ENCODE assay signal across 13 cellular contexts in the genomic region with DNA sequence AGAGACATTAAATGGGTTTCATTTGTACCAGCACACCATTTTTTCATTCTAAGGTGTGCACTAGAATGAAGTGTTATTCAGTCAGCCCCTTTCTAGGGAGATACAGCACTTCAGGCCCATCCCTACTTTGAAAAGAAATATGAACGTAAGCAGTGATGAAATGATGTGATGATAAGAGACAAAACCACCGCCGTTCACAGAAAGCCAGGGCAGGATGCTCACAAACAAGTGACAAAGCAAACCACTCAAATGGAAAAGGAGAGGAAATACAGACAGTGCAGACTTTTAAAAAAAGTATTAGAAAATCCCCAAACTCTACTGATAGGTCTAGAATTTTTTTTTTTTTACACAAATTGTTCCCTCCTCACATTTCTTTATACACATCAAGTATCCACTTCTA.
DNase-seq lines count a peak whose midpoint lies in the region; ATAC-seq and TF ChIP-seq lines count a peak whose summit lies in the region.
"Had no signal": no experiment of that assay in that cellular context is flagged by ENCODE, and none has a peak within 500 bp of the region (broad histone marks: within the 10 kb centered on the region; RNA-seq: fewer than 3 reads in every experiment).

No MANE protein-coding gene starts in this region.

- no peaks in the 10 kb centered on the region for H3K79me2 ChIP-seq in smooth muscle cell (ENCODE audit: low read depth)

- H3K9ac ChIP-seq in smooth muscle cell (ENCODE audit: low read depth) (no peak overlapping the region), colonic mucosa (ENCODE audit: low read depth in 2 of 2, low read length in 2 of 2) (no peak overlapping the region)
- H3K9ac ChIP-seq: BLaER1 treated with 17β-estradiol and CSF1 and Interleukin-3, amounts not matched to agents 10 nM and 100 nM had no signal

- no peak for TF ChIP-seq CTCF in GM12865 (IDR thresholded peaks at IDR 0.05; ENCODE audit: insufficient read depth, low read depth, low read length, missing control alignments)
- TF ChIP-seq CTCF in smooth muscle cell (IDR thresholded peaks at IDR 0.05; ENCODE audit: borderline replicate concordance, insufficient read depth, poor library complexity, severe bottlenecking) = no peak
- TF ChIP-seq CTCF in colonic mucosa (IDR thresholded peaks at IDR 0.05) = no peak

- no peak overlapping the region for H3K4me2 ChIP-seq in smooth muscle cell

- H3K27me3 Mint-ChIP-seq in IgD-negative memory B cell = peaks cover 3% of the 10 kb centered on the region
- H3K27me3 Mint-ChIP-seq in activated T-helper 1 cell treated with anti-CD3 and anti-CD28 coated beads, Interleukin-12 subunit alpha, Interleukin-12 subunit beta, Interleukin-2, Interleukin-4 antibody, amounts not matched to agents 30 ng/mL and 10 ng/mL and 1 ng/mL, durations not matched to agents 14 hours and 24 hours and 36 hours (ENCODE audit: insufficient read depth) = no peaks in the 10 kb centered on the region

- H4K20me1 ChIP-seq in smooth muscle cell (ENCODE audit: low read depth) = peaks cover 48% of the 10 kb centered on the region

- H2AFZ ChIP-seq in smooth muscle cell (ENCODE audit: low read depth) = no peak overlapping the region

- intact Hi-C loops in activated T-helper 1 cell treated with anti-CD3 and anti-CD28 coated beads, Interleukin-12 subunit alpha, Interleukin-12 subunit beta, Interleukin-2, Interleukin-4 antibody, amounts not matched to agents 30 ng/mL and 10 ng/mL and 1 ng/mL, durations not matched to agents 14 hours and 24 hours and 36 hours (cut with micrococcal nuclease) = loop anchor here (1.0 to 10.0 kb wide), 6 partner anchors 8 to 707 kb away; no protein-coding TSS in a partner anchor
- intact Hi-C loops in colonic mucosa (cut with DNase I) = no loop called here

- H3K9me3 ChIP-seq in smooth muscle cell (replicated peaks; ENCODE audit: low read depth) (no peaks in the 10 kb centered on the region), colonic mucosa (no peaks in the 10 kb centered on the region)
- H3K9me3 ChIP-seq: lower lobe of right lung, transverse colon had no signal

- 94% methylated on average over 3 of the region's 3 CpGs for WGBS in smooth muscle cell (ENCODE audit: low lambda C conversion rate)

- H3K4me3 ChIP-seq in GM12865 (ENCODE audit: low read depth, low read length) (no peak overlapping the region), smooth muscle cell (no peak overlapping the region), colonic mucosa (no peak overlapping the region)
- H3K4me3 ChIP-seq: BLaER1 treated with 17β-estradiol and CSF1 and Interleukin-3, amounts not matched to agents 10 nM and 100 nM; lower lobe of right lung; SK-N-MC; transverse colon had no signal

- DNase-seq in GM12865 (ENCODE audit: low read depth) (peak; percentile 73), hypothalamus (lab: John Stamatoyannopoulos, UW) (no peak), smooth muscle cell (lab: John Stamatoyannopoulos, UW; ENCODE audit: unreplicated experiment) (no peak), colonic mucosa (no peak)
- peak; percentile 74 for DNase-seq in activated T-helper 1 cell treated with anti-CD3 and anti-CD28 coated beads, Interleukin-12 subunit alpha, Interleukin-12 subunit beta, Interleukin-2, Interleukin-4 antibody, amounts not matched to agents 30 ng/mL and 10 ng/mL and 1 ng/mL, durations not matched to agents 14 hours and 24 hours and 36 hours (ENCODE audit: low spot score)
- peak; percentile 28 for DNase-seq in stimulated activated CD4-positive, alpha-beta T cell treated with anti-CD3 and anti-CD28 coated beads, Interleukin-12 subunit alpha, Interleukin-12 subunit beta, amount 100 ng/mL, for 4 hours
- DNase-seq: lower lobe of right lung, transverse colon had no signal

- H3K36me3 Mint-ChIP-seq in IgD-negative memory B cell = no peaks in the 10 kb centered on the region
- peaks cover 53% of the 10 kb centered on the region for H3K36me3 Mint-ChIP-seq in activated T-helper 1 cell treated with anti-CD3 and anti-CD28 coated beads, Interleukin-12 subunit alpha, Interleukin-12 subunit beta, Interleukin-2, Interleukin-4 antibody, amounts not matched to agents 30 ng/mL and 10 ng/mL and 1 ng/mL, durations not matched to agents 14 hours and 24 hours and 36 hours (ENCODE audit: low read depth)

- H3K36me3 ChIP-seq in smooth muscle cell (ENCODE audit: low read depth) (peaks cover 5% of the 10 kb centered on the region), colonic mucosa (no peaks in the 10 kb centered on the region)

- H3K27me3 ChIP-seq in smooth muscle cell (ENCODE audit: low read depth) = no peaks in the 10 kb centered on the region
- H3K27me3 ChIP-seq in colonic mucosa = no peaks in the 10 kb centered on the region
- H3K27me3 ChIP-seq: BLaER1 treated with 17β-estradiol and CSF1 and Interleukin-3, amounts not matched to agents 10 nM and 100 nM; transverse colon had no signal

- no peaks in the 10 kb centered on the region for H3K9me3 Mint-ChIP-seq in IgD-negative memory B cell
- peaks cover 4% of the 10 kb centered on the region for H3K9me3 Mint-ChIP-seq in activated T-helper 1 cell treated with anti-CD3 and anti-CD28 coated beads, Interleukin-12 subunit alpha, Interleukin-12 subunit beta, Interleukin-2, Interleukin-4 antibody, amounts not matched to agents 30 ng/mL and 10 ng/mL and 1 ng/mL, durations not matched to agents 14 hours and 24 hours and 36 hours

- no peak for ATAC-seq in GM21515 (IDR thresholded peaks at IDR 0.05; ENCODE audit: unreplicated experiment)
- ATAC-seq: sciatic nerve had no signal

- no peaks in the 10 kb centered on the region for H3F3A ChIP-seq in smooth muscle cell (ENCODE audit: low read depth)

- H3K4me1 Mint-ChIP-seq in IgD-negative memory B cell = peaks cover 17 to 33% (median 30%) of the 10 kb centered on the region in 3 donors
- H3K4me1 Mint-ChIP-seq in activated T-helper 1 cell treated with anti-CD3 and anti-CD28 coated beads, Interleukin-12 subunit alpha, Interleukin-12 subunit beta, Interleukin-2, Interleukin-4 antibody, amounts not matched to agents 30 ng/mL and 10 ng/mL and 1 ng/mL, durations not matched to agents 14 hours and 24 hours and 36 hours (ENCODE audit: low read depth) = peaks cover 89% of the 10 kb centered on the region

- peak overlapping the region in 2 of 4 donors; percentile 5 to 36 for H3K4me3 Mint-ChIP-seq in IgD-negative memory B cell
- peak overlapping the region; percentile 56 for H3K4me3 Mint-ChIP-seq in activated T-helper 1 cell treated with anti-CD3 and anti-CD28 coated beads, Interleukin-12 subunit alpha, Interleukin-12 subunit beta, Interleukin-2, Interleukin-4 antibody, amounts not matched to agents 30 ng/mL and 10 ng/mL and 1 ng/mL, durations not matched to agents 14 hours and 24 hours and 36 hours

- H3K27ac Mint-ChIP-seq in IgD-negative memory B cell = peak overlapping the region in 2 of 3 donors; percentile 4 to 92
- H3K27ac Mint-ChIP-seq in activated T-helper 1 cell treated with anti-CD3 and anti-CD28 coated beads, Interleukin-12 subunit alpha, Interleukin-12 subunit beta, Interleukin-2, Interleukin-4 antibody, amounts not matched to agents 30 ng/mL and 10 ng/mL and 1 ng/mL, durations not matched to agents 14 hours and 24 hours and 36 hours = peak overlapping the region; percentile 97

- H3K27ac ChIP-seq in smooth muscle cell (ENCODE audit: low read depth) = no peak overlapping the region
- no peak overlapping the region for H3K27ac ChIP-seq in colonic mucosa
- H3K27ac ChIP-seq: BLaER1 treated with 17β-estradiol and CSF1 and Interleukin-3, amounts not matched to agents 10 nM and 100 nM; lower lobe of right lung; SK-N-MC; transverse colon had no signal

- no peaks in the 10 kb centered on the region for H3K4me1 ChIP-seq in smooth muscle cell (ENCODE audit: low read depth)
- no peaks in the 10 kb centered on the region for H3K4me1 ChIP-seq in colonic mucosa
- H3K4me1 ChIP-seq: transverse colon had no signal

Comparison
In these comparisons a context has a peak if more than half of its experiments do, and no peak if none do; other contexts are left out.
1. DNase-seq: peak in GM12865 (single experiment), activated T-helper 1 cell treated with anti-CD3 and anti-CD28 coated beads, Interleukin-12 subunit alpha, Interleukin-12 subunit beta, Interleukin-2, Interleukin-4 antibody, amounts not matched to agents 30 ng/mL and 10 ng/mL and 1 ng/mL, durations not matched to agents 14 hours and 24 hours and 36 hours (single experiment) and stimulated activated CD4-positive, alpha-beta T cell treated with anti-CD3 and anti-CD28 coated beads, Interleukin-12 subunit alpha, Interleukin-12 subunit beta, amount 100 ng/mL, for 4 hours (single experiment); none in hypothalamus (0 of 51), smooth muscle cell (single experiment) and colonic mucosa (single experiment).